In genomic region chr13:24894277-24894971, GRCh38 we compare ENCODE assay signal across 17 cellular contexts.
"Had no signal": no experiment of that assay in that cellular context is flagged by ENCODE, and none has a peak within 500 bp of the region (broad histone marks: within the 10 kb centered on the region; RNA-seq: fewer than 3 reads in every experiment).

No MANE protein-coding gene starts in this region.

- FAIRE-seq: astrocyte, colon had no signal

- H3K36me3 ChIP-seq: adrenal gland, gastrocnemius medialis, prostate gland had no signal

- ATAC-seq: activated CD4-positive, CD25-positive, alpha-beta regulatory T cell treated with anti-CD3 and anti-CD28 coated beads, Interleukin-2, amount 50 U/mL, for 24 hours; effector memory CD8-positive, alpha-beta T cell; gastrocnemius medialis; left cardiac atrium had no signal

- H3K27me3 ChIP-seq: adrenal gland, dorsolateral prefrontal cortex, esophagus squamous epithelium, gastrocnemius medialis, heart left ventricle, spleen had no signal

- H3K9me3 ChIP-seq: adrenal gland, esophagus squamous epithelium, gastrocnemius medialis, heart left ventricle, prostate gland, spleen had no signal

- H3K4me3 ChIP-seq: adrenal gland, dorsolateral prefrontal cortex, esophagus squamous epithelium, gastrocnemius medialis, heart left ventricle, prostate gland, spleen had no signal

- H3K4me1 ChIP-seq: adrenal gland, esophagus squamous epithelium, gastrocnemius medialis, heart left ventricle, prostate gland, spleen had no signal

- H3K27ac ChIP-seq: adrenal gland, dorsolateral prefrontal cortex, esophagus squamous epithelium, gastrocnemius medialis, heart left ventricle, prostate gland, spleen had no signal

- DNase-seq: activated naive CD4-positive, alpha-beta T cell; activated T-cell treated with anti-CD3 and anti-CD28 coated beads, Interleukin-2, amount 50 U/mL, for 1 hour; adrenal gland; central memory CD4-positive, alpha-beta T cell; dorsolateral prefrontal cortex; effector memory CD8-positive, alpha-beta T cell; esophagus squamous epithelium; gastrocnemius medialis; heart left ventricle; left cardiac atrium; spleen; stimulated activated CD4-positive, alpha-beta T cell treated with anti-CD3 and anti-CD28 coated beads, Interleukin-4, amount 100 ng/mL, for 1 hour; stimulated activated naive CD4-positive, alpha-beta T cell had no signal
